In genomic region chr17:6510321-6511023, GRCh38 we compare ENCODE assay signal across 1 cellular context.
TF ChIP-seq lines count a peak whose summit lies in the region.

No MANE protein-coding gene starts in this region.

TF ChIP-seq in IMR-90, 13 proteins besides CTCF, POLR2A, EP300 and RAD21 (continued from another document):
- TF ChIP-seq, protein P1, sequence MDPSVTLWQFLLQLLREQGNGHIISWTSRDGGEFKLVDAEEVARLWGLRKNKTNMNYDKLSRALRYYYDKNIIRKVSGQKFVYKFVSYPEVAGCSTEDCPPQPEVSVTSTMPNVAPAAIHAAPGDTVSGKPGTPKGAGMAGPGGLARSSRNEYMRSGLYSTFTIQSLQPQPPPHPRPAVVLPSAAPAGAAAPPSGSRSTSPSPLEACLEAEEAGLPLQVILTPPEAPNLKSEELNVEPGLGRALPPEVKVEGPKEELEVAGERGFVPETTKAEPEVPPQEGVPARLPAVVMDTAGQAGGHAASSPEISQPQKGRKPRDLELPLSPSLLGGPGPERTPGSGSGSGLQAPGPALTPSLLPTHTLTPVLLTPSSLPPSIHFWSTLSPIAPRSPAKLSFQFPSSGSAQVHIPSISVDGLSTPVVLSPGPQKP (IDR thresholded peaks at IDR 0.05; ENCODE audit: borderline replicate concordance, low read depth, low read length), result no peak
- no peak for TF ChIP-seq CHD1 (IDR thresholded peaks at IDR 0.05; ENCODE audit: low read depth, low read length)
- TF ChIP-seq MAZ (IDR thresholded peaks at IDR 0.05; ENCODE audit: borderline replicate concordance, low read depth, low read length), result no peak
